In genomic region chr17:74773414-74773813, GRCh38 we compare ENCODE assay signal across 15 cellular contexts. TPM values are rescaled to one million over a fixed set of nuclear protein-coding genes. Genes with fewer than 3 reads are reported as not detected.
DNase-seq lines count a peak whose midpoint lies in the region; ATAC-seq and TF ChIP-seq lines count a peak whose summit lies in the region.
"Had no signal": no experiment of that assay in that cellular context is flagged by ENCODE, and none has a peak within 500 bp of the region (broad histone marks: within the 10 kb centered on the region; RNA-seq: fewer than 3 reads in every experiment).

No MANE protein-coding gene starts in this region.

- no peaks in the 10 kb centered on the region for H3K27me3 Mint-ChIP-seq in activated T-helper 17 cell treated with anti-CD3 and anti-CD28 coated beads, Interleukin-2, amount 50 U/mL, for 72 hours
- no peaks in the 10 kb centered on the region for H3K27me3 Mint-ChIP-seq in mesothelial cell of epicardium (ENCODE audit: low read depth)

- no peak for TF ChIP-seq CTCF in mesothelial cell of epicardium (IDR thresholded peaks at IDR 0.05; ENCODE audit: unreplicated experiment)

- peak overlapping the region; percentile 67 for H3K27ac Mint-ChIP-seq in activated T-helper 17 cell treated with anti-CD3 and anti-CD28 coated beads, Interleukin-2, amount 50 U/mL, for 72 hours
- peak overlapping the region; percentile 90 for H3K27ac Mint-ChIP-seq in mesothelial cell of epicardium

- DNase-seq in cardiac septum (ENCODE audit: low spot score) (peak; percentile 51), Right ventricle myocardium inferior (ENCODE audit: missing footprints) (no peak), mesothelial cell of epicardium (ENCODE audit: low spot score in 2 of 2, unreplicated experiment in 2 of 2) (no peak), 8988T (no peak), putamen (ENCODE audit: low spot score) (no peak), NCI-H187 treated with DMSO at 0.1 percent for 48 hours (lab: John Stamatoyannopoulos, UW) (no peak), mucosa of gallbladder (ENCODE audit: low spot score) (no peak)
- DNase-seq: activated effector memory CD4-positive, alpha-beta T cell treated with Interleukin-2 at 50 U/mL for 16 hours; dermis blood vessel endothelial cell; esophagus squamous epithelium; head of caudate nucleus; NK-92 treated with Interleukin-12 subunit alpha and Interleukin-12 subunit beta, amount 100 ng/mL, for 24 hours; T1000 had no signal

- no peak for ATAC-seq in Right ventricle myocardium inferior
- ATAC-seq in activated T-helper 17 cell treated with anti-CD3 and anti-CD28 coated beads, Interleukin-2, amount 50 U/mL, for 72 hours (replicated peaks), result no peak

- peaks cover 21% of the 10 kb centered on the region for H3K4me1 Mint-ChIP-seq in activated T-helper 17 cell treated with anti-CD3 and anti-CD28 coated beads, Interleukin-2, amount 50 U/mL, for 72 hours
- H3K4me1 Mint-ChIP-seq in mesothelial cell of epicardium, result peaks cover 36% of the 10 kb centered on the region

- intact Hi-C loops in cardiac septum (cut with DNase I) (no loop called here), Right ventricle myocardium inferior (cut with DNase I) (no loop called here)

- H3K4me3 Mint-ChIP-seq in activated T-helper 17 cell treated with anti-CD3 and anti-CD28 coated beads, Interleukin-2, amount 50 U/mL, for 72 hours, result peak overlapping the region; percentile 51
- no peak overlapping the region for H3K4me3 Mint-ChIP-seq in mesothelial cell of epicardium

- H3K36me3 Mint-ChIP-seq in activated T-helper 17 cell treated with anti-CD3 and anti-CD28 coated beads, Interleukin-2, amount 50 U/mL, for 72 hours (ENCODE audit: low read depth), result peaks cover 66% of the 10 kb centered on the region
- peaks cover 13% of the 10 kb centered on the region for H3K36me3 Mint-ChIP-seq in mesothelial cell of epicardium

- H3K9me3 Mint-ChIP-seq in activated T-helper 17 cell treated with anti-CD3 and anti-CD28 coated beads, Interleukin-2, amount 50 U/mL, for 72 hours, result no peaks in the 10 kb centered on the region
- no peaks in the 10 kb centered on the region for H3K9me3 Mint-ChIP-seq in mesothelial cell of epicardium

RNA-seq across cellular contexts. Expression of gene NAT9, which starts 2.7 kb away (rescaled TPM):
- total RNA-seq in cardiac septum (27.6 TPM), Right ventricle myocardium inferior (19.4 TPM), mesothelial cell of epicardium (78.2 to 83.7 TPM (median 83.1 TPM) in 3 replicates), mucosa of gallbladder (43.7 TPM)
- 10 to 100 TPM; 31.6 to 39.2 TPM for total RNA-seq in activated T-helper 17 cell treated with anti-CD3 and anti-CD28 coated beads, Interleukin-2, amount 50 U/mL, for 72 hours

RNA-seq across cellular contexts. Expression of gene NHERF1, which starts 25.0 kb away (rescaled TPM):
- 10.1 TPM for total RNA-seq in cardiac septum
- 15.9 TPM for total RNA-seq in Right ventricle myocardium inferior
- 100 to 1,000 TPM in 1 of 2 donors, 10 to 100 TPM in 1; 76.2 to 160 TPM for total RNA-seq in activated T-helper 17 cell treated with anti-CD3 and anti-CD28 coated beads, Interleukin-2, amount 50 U/mL, for 72 hours
- 34.4 to 36.2 TPM (median 34.8 TPM) in 3 replicates for total RNA-seq in mesothelial cell of epicardium
- total RNA-seq in mucosa of gallbladder, result 568 TPM

RNA-seq across cellular contexts. Expression of gene RAB37, which starts 36.4 kb away (rescaled TPM):
- total RNA-seq in cardiac septum (0.94 TPM), Right ventricle myocardium inferior (2.6 TPM), mesothelial cell of epicardium (0.16 to 0.38 TPM (median 0.24 TPM) in 3 replicates), mucosa of gallbladder (5.1 TPM)
- 1 to 10 TPM; 2.5 to 3.4 TPM for total RNA-seq in activated T-helper 17 cell treated with anti-CD3 and anti-CD28 coated beads, Interleukin-2, amount 50 U/mL, for 72 hours
- total RNA-seq: kidney epithelial cell had no signal
